ENCODE assay signal across 1 cellular context in genomic region chr6:5866547-5867051, GRCh38.
TF ChIP-seq lines count a peak whose summit lies in the region.

No MANE protein-coding gene starts in this region.

TF ChIP-seq in GM12878, 131 proteins besides CTCF, POLR2A, EP300 and RAD21 (continued from another document):
- no peak for TF ChIP-seq MAX (IDR thresholded peaks at IDR 0.05; ENCODE audit: low read depth, low read length)
- no peak for TF ChIP-seq IKZF1 (conservative IDR thresholded peaks at IDR 0.05)
